In the genomic region with DNA sequence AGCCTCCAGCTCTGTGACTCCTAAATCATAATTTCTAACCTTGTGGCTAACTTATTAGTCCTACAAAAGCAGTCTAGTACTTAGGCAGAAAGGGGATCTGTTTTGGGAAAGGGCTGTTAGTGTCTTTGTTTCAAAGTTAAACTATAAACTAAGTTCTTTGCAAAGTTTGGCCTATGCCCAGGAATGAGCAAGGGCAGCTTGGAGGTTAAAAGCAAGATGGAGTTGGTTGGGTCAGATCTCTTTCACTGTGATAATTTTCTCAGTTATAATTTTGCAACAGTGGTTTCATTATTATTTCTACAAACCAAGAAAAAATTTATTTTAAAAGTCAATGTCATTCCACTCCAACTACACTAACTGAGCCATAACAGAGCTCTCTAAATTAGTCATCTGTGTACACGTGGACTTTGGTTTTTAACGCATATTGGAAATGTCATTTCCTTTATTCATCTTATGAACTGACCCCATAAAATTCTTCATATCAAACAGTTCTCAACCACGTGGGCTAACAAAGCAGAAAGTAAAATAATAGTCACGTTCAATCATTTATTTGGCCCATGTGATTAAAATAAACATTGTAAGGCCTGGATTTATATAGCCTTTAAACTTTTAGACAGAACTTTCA, we compare ENCODE assay signal across 9 cellular contexts.
DNase-seq lines count a peak whose midpoint lies in the region; ATAC-seq lines count a peak whose summit lies in the region.
"Had no signal": no experiment of that assay in that cellular context is flagged by ENCODE, and none has a peak within 500 bp of the region (broad histone marks: within the 10 kb centered on the region; RNA-seq: fewer than 3 reads in every experiment).

No MANE protein-coding gene starts in this region.

- ATAC-seq in GM18867 (IDR thresholded peaks at IDR 0.05; ENCODE audit: unreplicated experiment) (peak; percentile 84), GM21576 (IDR thresholded peaks at IDR 0.05; ENCODE audit: unreplicated experiment) (peak; percentile 89), HG03378 (IDR thresholded peaks at IDR 0.05; ENCODE audit: unreplicated experiment) (peak; percentile 97)

- peaks cover 0 to 8% of the 10 kb centered on the region in 2 donors for H3K9me3 ChIP-seq in muscle layer of duodenum (ENCODE audit: control insufficient read depth in 1 of 2, low read length in 2 of 2)

- no peaks in the 10 kb centered on the region for H3K36me3 ChIP-seq in muscle layer of duodenum (ENCODE audit: control insufficient read depth in 1 of 2, insufficient read depth in 2 of 2, low read length in 2 of 2)
- H3K36me3 ChIP-seq: upper lobe of left lung had no signal

- H3K27ac ChIP-seq in muscle layer of duodenum (ENCODE audit: low read length): peak overlapping the region; percentile 25
- H3K27ac ChIP-seq: upper lobe of left lung had no signal

- no peaks in the 10 kb centered on the region for H3K27me3 ChIP-seq in muscle layer of duodenum (ENCODE audit: low read depth, low read length)
- H3K27me3 ChIP-seq: upper lobe of left lung had no signal

- H3K4me1 ChIP-seq in muscle layer of duodenum (ENCODE audit: control insufficient read depth in 1 of 2, insufficient read depth in 2 of 2, low read length in 2 of 2): peaks cover 0 to 4% of the 10 kb centered on the region in 2 donors
- H3K4me1 ChIP-seq: upper lobe of left lung had no signal

- intact Hi-C loops in cardiac septum (cut with DNase I): no loop called here

- H3K4me3 ChIP-seq in muscle layer of duodenum (ENCODE audit: low read depth in 1 of 2, low read length in 2 of 2): no peak overlapping the region
- H3K4me3 ChIP-seq: upper lobe of left lung had no signal

- DNase-seq in NCI-H1930 (lab: John Stamatoyannopoulos, UW) (no peak), putamen (ENCODE audit: low spot score) (no peak), cardiac septum (ENCODE audit: low spot score) (no peak), iPS-NIHi11 (ENCODE audit: low spot score) (no peak)
- DNase-seq: upper lobe of left lung had no signal
